8 cellular contexts compared by ENCODE assay signal in genomic region chr22:38310518-38311330, GRCh38. TPM values are rescaled to one million over a fixed set of nuclear protein-coding genes. Genes with fewer than 3 reads are reported as not detected.
DNase-seq lines count a peak whose midpoint lies in the region; ATAC-seq and TF ChIP-seq lines count a peak whose summit lies in the region.

No MANE protein-coding gene starts in this region.

- dilution Hi-C loops in mammary epithelial cell (cut with HindIII; ENCODE audit: low sequenced_read_pairs): loop anchor here (5.0 kb wide), 2 partner anchors 37 to 103 kb away; no protein-coding TSS in a partner anchor

- H3K27me3 ChIP-seq in mammary epithelial cell (ENCODE audit: insufficient read depth, low read length) (no peaks in the 10 kb centered on the region), mesenchymal stem cell (ENCODE audit: control insufficient read depth in 1 of 2, insufficient read depth in 1 of 2, low read length in 2 of 2) (no peaks in the 10 kb centered on the region), upper lobe of right lung (no peaks in the 10 kb centered on the region)

- TF ChIP-seq CTCF in mammary epithelial cell (conservative IDR thresholded peaks at IDR 0.05 in 1 of 2, IDR thresholded peaks at IDR 0.05 in 1 of 2; ENCODE audit: extremely low read depth in 1 of 2, insufficient read depth in 1 of 2, low read depth in 1 of 2, low read length in 2 of 2) (no peak), upper lobe of right lung (IDR thresholded peaks at IDR 0.05) (no peak)

- H3K9me3 ChIP-seq in mammary epithelial cell (replicated peaks; ENCODE audit: insufficient read depth, low read length): no peaks in the 10 kb centered on the region
- H3K9me3 ChIP-seq in mesenchymal stem cell (ENCODE audit: control insufficient read depth, low read length): no peaks in the 10 kb centered on the region
- H3K9me3 ChIP-seq in upper lobe of right lung: no peaks in the 10 kb centered on the region

- H3K4me3 ChIP-seq in mammary epithelial cell (replicated peaks in 1 of 3; ENCODE audit: insufficient read depth in 1 of 3, low read depth in 2 of 3, low read length in 3 of 3) (no peak overlapping the region), mesenchymal stem cell (ENCODE audit: insufficient read depth in 1 of 2, low read depth in 1 of 2, low read length in 2 of 2) (peak overlapping the region; percentile 5 to 57), upper lobe of right lung (no peak overlapping the region)

- intact Hi-C loops in mammary epithelial cell (cut with micrococcal nuclease) (no loop called here), upper lobe of right lung (cut with DNase I) (no loop called here)

- WGBS in mammary epithelial cell (ENCODE audit: low coverage, missing lambda C conversion rate): 61% methylated on average over 17 of the region's 18 CpGs
- WGBS in mesenchymal stem cell: 91% methylated on average over 15 of the region's 18 CpGs

- peaks cover 20% of the 10 kb centered on the region for H3K36me3 Mint-ChIP-seq in activated naive CD4-positive, alpha-beta T cell treated with anti-CD3 and anti-CD28 coated beads, Interleukin-2, amount 10 ng/mL, durations not matched to agents 7 days and 5 days

- H3K4me1 ChIP-seq in mammary epithelial cell (ENCODE audit: insufficient read depth, low read length) (peaks cover 72% of the 10 kb centered on the region), mesenchymal stem cell (ENCODE audit: control insufficient read depth, insufficient read depth, low read depth, low read length) (peaks cover 66% of the 10 kb centered on the region), upper lobe of right lung (peaks cover 57% of the 10 kb centered on the region)

- DNase-seq in activated naive CD4-positive, alpha-beta T cell treated with anti-CD3 and anti-CD28 coated beads, Interleukin-2, amount 10 ng/mL, durations not matched to agents 7 days and 5 days: no peak
- no peak for DNase-seq in activated naive CD4-positive, alpha-beta T cell treated with Interleukin-2 at 50 U/mL for 16 hours
- DNase-seq in mammary epithelial cell: no peak
- DNase-seq in mesenchymal stem cell: no peak
- DNase-seq in upper lobe of right lung: no peak
- DNase-seq in NCI-H1105 (lab: John Stamatoyannopoulos, UW): no peak
- no peak for DNase-seq in activated effector memory CD4-positive, alpha-beta T cell treated with anti-CD3 and anti-CD28 coated beads, Interleukin-2, amount 50 U/mL, for 16 hours

- no peak overlapping the region for H3K4me3 Mint-ChIP-seq in activated naive CD4-positive, alpha-beta T cell treated with anti-CD3 and anti-CD28 coated beads, Interleukin-2, amount 10 ng/mL, durations not matched to agents 7 days and 5 days

- peak overlapping the region; percentile 77 for H3K27ac Mint-ChIP-seq in activated naive CD4-positive, alpha-beta T cell treated with anti-CD3 and anti-CD28 coated beads, Interleukin-2, amount 10 ng/mL, durations not matched to agents 7 days and 5 days

- peaks cover 100% of the 10 kb centered on the region for H3K79me2 ChIP-seq in mammary epithelial cell (ENCODE audit: insufficient read depth, low read length)

- peak overlapping the region; percentile 34 to 68 for H3K18ac ChIP-seq in mesenchymal stem cell (ENCODE audit: low read depth in 1 of 2, low read length in 2 of 2)

- H3K14ac ChIP-seq in mesenchymal stem cell (ENCODE audit: low read length in 2 of 2): peak overlapping the region in 1 of 2 experiments; percentile 75

- H2AFZ ChIP-seq in mammary epithelial cell (ENCODE audit: low read depth, low read length) (no peak overlapping the region), mesenchymal stem cell (ENCODE audit: low read depth, low read length) (no peak overlapping the region)

- no peak for ATAC-seq in upper lobe of right lung
- ATAC-seq in GM18511 (IDR thresholded peaks at IDR 0.05; ENCODE audit: unreplicated experiment): no peak

- peaks cover 16% of the 10 kb centered on the region for H3K36me3 ChIP-seq in mammary epithelial cell (ENCODE audit: insufficient read depth, low read length)
- H3K36me3 ChIP-seq in mesenchymal stem cell (ENCODE audit: control insufficient read depth in 1 of 2, insufficient read depth in 2 of 2, low read depth in 1 of 2, low read length in 2 of 2): peaks cover 47 to 64% of the 10 kb centered on the region in 2 experiments
- H3K36me3 ChIP-seq in upper lobe of right lung: peaks cover 19% of the 10 kb centered on the region

- H4K8ac ChIP-seq in mesenchymal stem cell (ENCODE audit: low read length): no peak overlapping the region

- no TSS peak for BruUV-seq in mammary epithelial cell (replicated peaks; lab: Mats Ljungman, UMichigan)

- H3K4me2 ChIP-seq in mammary epithelial cell (ENCODE audit: insufficient read depth, low read depth, low read length): peak overlapping the region; percentile 12
- no peak overlapping the region for H3K4me2 ChIP-seq in mesenchymal stem cell (ENCODE audit: low read length, poor library complexity, severe bottlenecking)

- H3K9ac ChIP-seq in mammary epithelial cell (ENCODE audit: insufficient read depth, low read length): peak overlapping the region; percentile 15
- H3K9ac ChIP-seq in mesenchymal stem cell (ENCODE audit: low read length): peak overlapping the region; percentile 46

- peak overlapping the region; percentile 33 for H2AK5ac ChIP-seq in mesenchymal stem cell (ENCODE audit: low read length, severe bottlenecking)

- CTCF ChIA-PET in activated naive CD4-positive, alpha-beta T cell treated with anti-CD3 and anti-CD28 coated beads, Interleukin-2, amount 10 ng/mL, durations not matched to agents 7 days and 5 days (lab: Charles Lee): interaction anchor here (0.9 kb wide), 1 partner anchor 258 kb away, joined by 3 read pairs; no protein-coding TSS in a partner anchor
- CTCF ChIA-PET in mammary epithelial cell (lab: Charles Lee; ENCODE audit: low non-redundant PET): no interaction called here

- H2BK5ac ChIP-seq in mesenchymal stem cell (ENCODE audit: low read depth, low read length, poor library complexity, severe bottlenecking): no peak overlapping the region

- H4K91ac ChIP-seq in mesenchymal stem cell (ENCODE audit: low read length): no peak overlapping the region

- H3K4me1 Mint-ChIP-seq in activated naive CD4-positive, alpha-beta T cell treated with anti-CD3 and anti-CD28 coated beads, Interleukin-2, amount 10 ng/mL, durations not matched to agents 7 days and 5 days: peaks cover 67% of the 10 kb centered on the region

- peak overlapping the region; percentile 51 for H3K27ac ChIP-seq in mammary epithelial cell (ENCODE audit: insufficient read depth, low read depth, low read length)
- peak overlapping the region; percentile 22 for H3K27ac ChIP-seq in mesenchymal stem cell (ENCODE audit: low read length, poor library complexity, severe bottlenecking)
- peak overlapping the region; percentile 58 for H3K27ac ChIP-seq in upper lobe of right lung

- no peaks in the 10 kb centered on the region for H4K20me1 ChIP-seq in mammary epithelial cell (ENCODE audit: insufficient read depth, low read length)

- no peak overlapping the region for H2BK15ac ChIP-seq in mesenchymal stem cell (ENCODE audit: low read depth, poor library complexity, severe bottlenecking)

- no peaks in the 10 kb centered on the region for H3K27me3 Mint-ChIP-seq in activated naive CD4-positive, alpha-beta T cell treated with anti-CD3 and anti-CD28 coated beads, Interleukin-2, amount 10 ng/mL, durations not matched to agents 7 days and 5 days

- no peak overlapping the region for H3K4ac ChIP-seq in mesenchymal stem cell (ENCODE audit: low read depth in 1 of 2, low read length in 2 of 2)

- peak overlapping the region in 1 of 2 experiments; percentile 75 for H3K23ac ChIP-seq in mesenchymal stem cell (ENCODE audit: low read length in 2 of 2)

- H2BK12ac ChIP-seq in mesenchymal stem cell (ENCODE audit: low read length in 2 of 2): peak overlapping the region; percentile 46 to 71

- H3K9me3 Mint-ChIP-seq in activated naive CD4-positive, alpha-beta T cell treated with anti-CD3 and anti-CD28 coated beads, Interleukin-2, amount 10 ng/mL, durations not matched to agents 7 days and 5 days: no peaks in the 10 kb centered on the region

- in situ Hi-C loops in mammary epithelial cell (cut with MboI; ENCODE audit: low sequenced_read_pairs in 2 of 2): no loop called here

- H3K79me1 ChIP-seq in mesenchymal stem cell (replicated peaks; ENCODE audit: low read length, poor library complexity, severe bottlenecking): no peaks in the 10 kb centered on the region

- no peak overlapping the region for H2BK120ac ChIP-seq in mesenchymal stem cell (ENCODE audit: low read depth, low read length)

RNA-seq across cellular contexts. Expression of gene CSNK1E, which starts 6.5 kb away (rescaled TPM):
- total RNA-seq in mammary epithelial cell: 100 to 1,000 TPM; 156 to 370 TPM
- 255 TPM for polyA plus RNA-seq in mammary epithelial cell
- polyA minus RNA-seq in mammary epithelial cell: 212 TPM
- 175 TPM for polyA plus RNA-seq in mesenchymal stem cell (2013, experiment 1 of 2)
- 170 TPM for polyA plus RNA-seq in mesenchymal stem cell (2013, experiment 2 of 2)
- 115 TPM for total RNA-seq in upper lobe of right lung

RNA-seq across cellular contexts. Expression of gene TMEM184B, which starts 37.9 kb away (rescaled TPM):
- 10 to 100 TPM; 26.2 to 68.5 TPM for total RNA-seq in mammary epithelial cell
- polyA plus RNA-seq in mammary epithelial cell: 41.1 TPM
- 58.2 TPM for polyA minus RNA-seq in mammary epithelial cell
- 71.3 TPM for polyA plus RNA-seq in mesenchymal stem cell (2013, experiment 1 of 2)
- polyA plus RNA-seq in mesenchymal stem cell (2013, experiment 2 of 2): 71.6 TPM
- 79.2 TPM for total RNA-seq in upper lobe of right lung

Comparison
In these comparisons a context has a peak if more than half of its experiments do, and no peak if none do; other contexts are left out.
1. H3K4me3 ChIP-seq: peak in mesenchymal stem cell (2 of 2); none in mammary epithelial cell (0 of 3) and upper lobe of right lung (single experiment).
2. Peak in every context shown above with its lines, with median percentiles within 50 percentile points of each other: H3K27ac ChIP-seq.